Comparison of ENCODE assay signal across 1 cellular context in the genomic region with DNA sequence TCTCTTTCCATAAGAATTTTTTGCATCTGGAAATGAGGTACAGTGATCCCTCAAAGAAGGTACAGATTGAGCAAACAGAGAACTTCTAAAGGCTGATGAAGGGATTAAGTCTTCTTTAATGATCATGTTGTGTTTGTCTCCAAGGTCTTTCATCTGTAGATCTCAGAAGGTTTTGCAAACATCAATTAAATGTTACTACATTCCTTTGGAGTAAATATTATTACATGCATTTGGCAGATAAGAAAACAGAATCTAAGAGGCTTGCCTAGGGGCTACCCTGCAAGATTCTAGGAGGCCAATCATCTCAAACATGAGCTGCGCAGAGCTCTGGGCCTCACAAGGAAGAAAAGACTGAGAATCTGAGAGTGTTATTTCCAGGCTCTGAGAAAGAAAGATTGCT.
TF ChIP-seq lines count a peak whose summit lies in the region.

No MANE protein-coding gene starts in this region.

TF ChIP-seq in HepG2, 621 proteins besides CTCF, POLR2A, EP300 and RAD21 (continued from another document and continues in another):
- TF ChIP-seq, protein P1, sequence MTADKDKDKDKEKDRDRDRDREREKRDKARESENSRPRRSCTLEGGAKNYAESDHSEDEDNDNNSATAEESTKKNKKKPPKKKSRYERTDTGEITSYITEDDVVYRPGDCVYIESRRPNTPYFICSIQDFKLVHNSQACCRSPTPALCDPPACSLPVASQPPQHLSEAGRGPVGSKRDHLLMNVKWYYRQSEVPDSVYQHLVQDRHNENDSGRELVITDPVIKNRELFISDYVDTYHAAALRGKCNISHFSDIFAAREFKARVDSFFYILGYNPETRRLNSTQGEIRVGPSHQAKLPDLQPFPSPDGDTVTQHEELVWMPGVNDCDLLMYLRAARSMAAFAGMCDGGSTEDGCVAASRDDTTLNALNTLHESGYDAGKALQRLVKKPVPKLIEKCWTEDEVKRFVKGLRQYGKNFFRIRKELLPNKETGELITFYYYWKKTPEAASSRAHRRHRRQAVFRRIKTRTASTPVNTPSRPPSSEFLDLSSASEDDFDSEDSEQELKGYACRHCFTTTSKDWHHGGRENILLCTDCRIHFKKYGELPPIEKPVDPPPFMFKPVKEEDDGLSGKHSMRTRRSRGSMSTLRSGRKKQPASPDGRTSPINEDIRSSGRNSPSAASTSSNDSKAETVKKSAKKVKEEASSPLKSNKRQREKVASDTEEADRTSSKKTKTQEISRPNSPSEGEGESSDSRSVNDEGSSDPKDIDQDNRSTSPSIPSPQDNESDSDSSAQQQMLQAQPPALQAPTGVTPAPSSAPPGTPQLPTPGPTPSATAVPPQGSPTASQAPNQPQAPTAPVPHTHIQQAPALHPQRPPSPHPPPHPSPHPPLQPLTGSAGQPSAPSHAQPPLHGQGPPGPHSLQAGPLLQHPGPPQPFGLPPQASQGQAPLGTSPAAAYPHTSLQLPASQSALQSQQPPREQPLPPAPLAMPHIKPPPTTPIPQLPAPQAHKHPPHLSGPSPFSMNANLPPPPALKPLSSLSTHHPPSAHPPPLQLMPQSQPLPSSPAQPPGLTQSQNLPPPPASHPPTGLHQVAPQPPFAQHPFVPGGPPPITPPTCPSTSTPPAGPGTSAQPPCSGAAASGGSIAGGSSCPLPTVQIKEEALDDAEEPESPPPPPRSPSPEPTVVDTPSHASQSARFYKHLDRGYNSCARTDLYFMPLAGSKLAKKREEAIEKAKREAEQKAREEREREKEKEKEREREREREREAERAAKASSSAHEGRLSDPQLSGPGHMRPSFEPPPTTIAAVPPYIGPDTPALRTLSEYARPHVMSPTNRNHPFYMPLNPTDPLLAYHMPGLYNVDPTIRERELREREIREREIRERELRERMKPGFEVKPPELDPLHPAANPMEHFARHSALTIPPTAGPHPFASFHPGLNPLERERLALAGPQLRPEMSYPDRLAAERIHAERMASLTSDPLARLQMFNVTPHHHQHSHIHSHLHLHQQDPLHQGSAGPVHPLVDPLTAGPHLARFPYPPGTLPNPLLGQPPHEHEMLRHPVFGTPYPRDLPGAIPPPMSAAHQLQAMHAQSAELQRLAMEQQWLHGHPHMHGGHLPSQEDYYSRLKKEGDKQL (CRISPR knock-in tag; IDR thresholded peaks at IDR 0.05; ENCODE audit: low read depth) = peak; percentile 59; the same call in 1 of the 2 replicates
- peak; percentile 87 for TF ChIP-seq TCF7 (IDR thresholded peaks at IDR 0.05; ENCODE audit: low read depth)
- TF ChIP-seq, protein P2, sequence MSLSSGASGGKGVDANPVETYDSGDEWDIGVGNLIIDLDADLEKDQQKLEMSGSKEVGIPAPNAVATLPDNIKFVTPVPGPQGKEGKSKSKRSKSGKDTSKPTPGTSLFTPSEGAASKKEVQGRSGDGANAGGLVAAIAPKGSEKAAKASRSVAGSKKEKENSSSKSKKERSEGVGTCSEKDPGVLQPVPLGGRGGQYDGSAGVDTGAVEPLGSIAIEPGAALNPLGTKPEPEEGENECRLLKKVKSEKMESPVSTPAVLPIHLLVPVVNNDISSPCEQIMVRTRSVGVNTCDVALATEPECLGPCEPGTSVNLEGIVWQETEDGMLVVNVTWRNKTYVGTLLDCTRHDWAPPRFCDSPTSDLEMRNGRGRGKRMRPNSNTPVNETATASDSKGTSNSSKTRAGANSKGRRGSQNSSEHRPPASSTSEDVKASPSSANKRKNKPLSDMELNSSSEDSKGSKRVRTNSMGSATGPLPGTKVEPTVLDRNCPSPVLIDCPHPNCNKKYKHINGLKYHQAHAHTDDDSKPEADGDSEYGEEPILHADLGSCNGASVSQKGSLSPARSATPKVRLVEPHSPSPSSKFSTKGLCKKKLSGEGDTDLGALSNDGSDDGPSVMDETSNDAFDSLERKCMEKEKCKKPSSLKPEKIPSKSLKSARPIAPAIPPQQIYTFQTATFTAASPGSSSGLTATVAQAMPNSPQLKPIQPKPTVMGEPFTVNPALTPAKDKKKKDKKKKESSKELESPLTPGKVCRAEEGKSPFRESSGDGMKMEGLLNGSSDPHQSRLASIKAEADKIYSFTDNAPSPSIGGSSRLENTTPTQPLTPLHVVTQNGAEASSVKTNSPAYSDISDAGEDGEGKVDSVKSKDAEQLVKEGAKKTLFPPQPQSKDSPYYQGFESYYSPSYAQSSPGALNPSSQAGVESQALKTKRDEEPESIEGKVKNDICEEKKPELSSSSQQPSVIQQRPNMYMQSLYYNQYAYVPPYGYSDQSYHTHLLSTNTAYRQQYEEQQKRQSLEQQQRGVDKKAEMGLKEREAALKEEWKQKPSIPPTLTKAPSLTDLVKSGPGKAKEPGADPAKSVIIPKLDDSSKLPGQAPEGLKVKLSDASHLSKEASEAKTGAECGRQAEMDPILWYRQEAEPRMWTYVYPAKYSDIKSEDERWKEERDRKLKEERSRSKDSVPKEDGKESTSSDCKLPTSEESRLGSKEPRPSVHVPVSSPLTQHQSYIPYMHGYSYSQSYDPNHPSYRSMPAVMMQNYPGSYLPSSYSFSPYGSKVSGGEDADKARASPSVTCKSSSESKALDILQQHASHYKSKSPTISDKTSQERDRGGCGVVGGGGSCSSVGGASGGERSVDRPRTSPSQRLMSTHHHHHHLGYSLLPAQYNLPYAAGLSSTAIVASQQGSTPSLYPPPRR (CRISPR knock-in tag; IDR thresholded peaks at IDR 0.05; ENCODE audit: borderline replicate concordance) = peak; percentile 50; the same call in 1 of the 2 replicates
- no peak for TF ChIP-seq CREB1 (IDR thresholded peaks at IDR 0.05)
- TF ChIP-seq CREB1 (CRISPR knock-in tag; IDR thresholded peaks at IDR 0.05) = no peak
- 0 out of 2 replicates have a peak, but pooled peaks have one; percentile 20 for TF ChIP-seq ZBTB7B (CRISPR knock-in tag; IDR thresholded peaks at IDR 0.05)
- no peak for TF ChIP-seq HOXA3 (CRISPR knock-in tag; IDR thresholded peaks at IDR 0.05)
- no peak for TF ChIP-seq PLRG1 (conservative IDR thresholded peaks at IDR 0.05)
- TF ChIP-seq JUNB (CRISPR knock-in tag; IDR thresholded peaks at IDR 0.05; ENCODE audit: borderline replicate concordance) = no peak
- TF ChIP-seq GABPA (IDR thresholded peaks at IDR 0.05; ENCODE audit: low read depth, low read length) = no peak
- TF ChIP-seq GABPA (CRISPR knock-in tag; IDR thresholded peaks at IDR 0.05; ENCODE audit: low read depth) = no peak
- TF ChIP-seq, protein P3, sequence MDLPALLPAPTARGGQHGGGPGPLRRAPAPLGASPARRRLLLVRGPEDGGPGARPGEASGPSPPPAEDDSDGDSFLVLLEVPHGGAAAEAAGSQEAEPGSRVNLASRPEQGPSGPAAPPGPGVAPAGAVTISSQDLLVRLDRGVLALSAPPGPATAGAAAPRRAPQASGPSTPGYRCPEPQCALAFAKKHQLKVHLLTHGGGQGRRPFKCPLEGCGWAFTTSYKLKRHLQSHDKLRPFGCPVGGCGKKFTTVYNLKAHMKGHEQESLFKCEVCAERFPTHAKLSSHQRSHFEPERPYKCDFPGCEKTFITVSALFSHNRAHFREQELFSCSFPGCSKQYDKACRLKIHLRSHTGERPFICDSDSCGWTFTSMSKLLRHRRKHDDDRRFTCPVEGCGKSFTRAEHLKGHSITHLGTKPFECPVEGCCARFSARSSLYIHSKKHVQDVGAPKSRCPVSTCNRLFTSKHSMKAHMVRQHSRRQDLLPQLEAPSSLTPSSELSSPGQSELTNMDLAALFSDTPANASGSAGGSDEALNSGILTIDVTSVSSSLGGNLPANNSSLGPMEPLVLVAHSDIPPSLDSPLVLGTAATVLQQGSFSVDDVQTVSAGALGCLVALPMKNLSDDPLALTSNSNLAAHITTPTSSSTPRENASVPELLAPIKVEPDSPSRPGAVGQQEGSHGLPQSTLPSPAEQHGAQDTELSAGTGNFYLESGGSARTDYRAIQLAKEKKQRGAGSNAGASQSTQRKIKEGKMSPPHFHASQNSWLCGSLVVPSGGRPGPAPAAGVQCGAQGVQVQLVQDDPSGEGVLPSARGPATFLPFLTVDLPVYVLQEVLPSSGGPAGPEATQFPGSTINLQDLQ (CRISPR knock-in tag; IDR thresholded peaks at IDR 0.05) = no peak
- TF ChIP-seq ZNF558 (CRISPR knock-in tag; IDR thresholded peaks at IDR 0.05; ENCODE audit: borderline replicate concordance) = no peak
- TF ChIP-seq NFYC (CRISPR knock-in tag; IDR thresholded peaks at IDR 0.05) = no peak
- TF ChIP-seq, protein P4, sequence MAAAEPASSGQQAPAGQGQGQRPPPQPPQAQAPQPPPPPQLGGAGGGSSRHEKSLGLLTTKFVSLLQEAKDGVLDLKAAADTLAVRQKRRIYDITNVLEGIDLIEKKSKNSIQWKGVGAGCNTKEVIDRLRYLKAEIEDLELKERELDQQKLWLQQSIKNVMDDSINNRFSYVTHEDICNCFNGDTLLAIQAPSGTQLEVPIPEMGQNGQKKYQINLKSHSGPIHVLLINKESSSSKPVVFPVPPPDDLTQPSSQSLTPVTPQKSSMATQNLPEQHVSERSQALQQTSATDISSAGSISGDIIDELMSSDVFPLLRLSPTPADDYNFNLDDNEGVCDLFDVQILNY (CRISPR knock-in tag; conservative IDR thresholded peaks at IDR 0.05) = no peak
- TF ChIP-seq NFYB (CRISPR knock-in tag; IDR thresholded peaks at IDR 0.05) = no peak
- no peak for TF ChIP-seq ZNF550 (CRISPR knock-in tag; IDR thresholded peaks at IDR 0.05; ENCODE audit: borderline replicate concordance)
- TF ChIP-seq ZNF234 (CRISPR knock-in tag; conservative IDR thresholded peaks at IDR 0.05) = no peak
- TF ChIP-seq, protein P5, sequence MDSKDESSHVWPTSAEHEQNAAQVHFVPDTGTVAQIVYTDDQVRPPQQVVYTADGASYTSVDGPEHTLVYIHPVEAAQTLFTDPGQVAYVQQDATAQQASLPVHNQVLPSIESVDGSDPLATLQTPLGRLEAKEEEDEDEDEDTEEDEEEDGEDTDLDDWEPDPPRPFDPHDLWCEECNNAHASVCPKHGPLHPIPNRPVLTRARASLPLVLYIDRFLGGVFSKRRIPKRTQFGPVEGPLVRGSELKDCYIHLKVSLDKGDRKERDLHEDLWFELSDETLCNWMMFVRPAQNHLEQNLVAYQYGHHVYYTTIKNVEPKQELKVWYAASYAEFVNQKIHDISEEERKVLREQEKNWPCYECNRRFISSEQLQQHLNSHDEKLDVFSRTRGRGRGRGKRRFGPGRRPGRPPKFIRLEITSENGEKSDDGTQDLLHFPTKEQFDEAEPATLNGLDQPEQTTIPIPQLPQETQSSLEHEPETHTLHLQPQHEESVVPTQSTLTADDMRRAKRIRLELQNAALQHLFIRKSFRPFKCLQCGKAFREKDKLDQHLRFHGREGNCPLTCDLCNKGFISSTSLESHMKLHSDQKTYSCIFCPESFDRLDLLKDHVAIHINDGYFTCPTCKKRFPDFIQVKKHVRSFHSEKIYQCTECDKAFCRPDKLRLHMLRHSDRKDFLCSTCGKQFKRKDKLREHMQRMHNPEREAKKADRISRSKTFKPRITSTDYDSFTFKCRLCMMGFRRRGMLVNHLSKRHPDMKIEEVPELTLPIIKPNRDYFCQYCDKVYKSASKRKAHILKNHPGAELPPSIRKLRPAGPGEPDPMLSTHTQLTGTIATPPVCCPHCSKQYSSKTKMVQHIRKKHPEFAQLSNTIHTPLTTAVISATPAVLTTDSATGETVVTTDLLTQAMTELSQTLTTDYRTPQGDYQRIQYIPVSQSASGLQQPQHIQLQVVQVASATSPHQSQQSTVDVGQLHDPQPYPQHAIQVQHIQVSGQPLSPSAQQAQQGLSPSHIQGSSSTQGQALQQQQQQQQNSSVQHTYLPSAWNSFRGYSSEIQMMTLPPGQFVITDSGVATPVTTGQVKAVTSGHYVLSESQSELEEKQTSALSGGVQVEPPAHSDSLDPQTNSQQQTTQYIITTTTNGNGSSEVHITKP (CRISPR knock-in tag; IDR thresholded peaks at IDR 0.05; ENCODE audit: low read depth) = no peak
- no peak for TF ChIP-seq TRIM24 (CRISPR knock-in tag; IDR thresholded peaks at IDR 0.05)
- no peak for TF ChIP-seq ZNF264 (CRISPR knock-in tag; IDR thresholded peaks at IDR 0.05)
- no peak for TF ChIP-seq ZNF589 (CRISPR knock-in tag; conservative IDR thresholded peaks at IDR 0.05)
- no peak for TF ChIP-seq FOXA1 (IDR thresholded peaks at IDR 0.05)
- peak; percentile 64 for TF ChIP-seq FOXA1 (CRISPR knock-in tag; IDR thresholded peaks at IDR 0.05)
- TF ChIP-seq, protein P6, sequence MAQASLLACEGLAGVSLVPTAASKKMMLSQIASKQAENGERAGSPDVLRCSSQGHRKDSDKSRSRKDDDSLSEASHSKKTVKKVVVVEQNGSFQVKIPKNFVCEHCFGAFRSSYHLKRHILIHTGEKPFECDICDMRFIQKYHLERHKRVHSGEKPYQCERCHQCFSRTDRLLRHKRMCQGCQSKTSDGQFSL (CRISPR knock-in tag; IDR thresholded peaks at IDR 0.05) = no peak
- TF ChIP-seq CEBPG (CRISPR knock-in tag; IDR thresholded peaks at IDR 0.05) = peak; percentile 49; the same call in 1 of the 2 replicates
- TF ChIP-seq, protein P7, sequence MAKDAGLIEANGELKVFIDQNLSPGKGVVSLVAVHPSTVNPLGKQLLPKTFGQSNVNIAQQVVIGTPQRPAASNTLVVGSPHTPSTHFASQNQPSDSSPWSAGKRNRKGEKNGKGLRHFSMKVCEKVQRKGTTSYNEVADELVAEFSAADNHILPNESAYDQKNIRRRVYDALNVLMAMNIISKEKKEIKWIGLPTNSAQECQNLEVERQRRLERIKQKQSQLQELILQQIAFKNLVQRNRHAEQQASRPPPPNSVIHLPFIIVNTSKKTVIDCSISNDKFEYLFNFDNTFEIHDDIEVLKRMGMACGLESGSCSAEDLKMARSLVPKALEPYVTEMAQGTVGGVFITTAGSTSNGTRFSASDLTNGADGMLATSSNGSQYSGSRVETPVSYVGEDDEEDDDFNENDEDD (CRISPR knock-in tag; IDR thresholded peaks at IDR 0.05; ENCODE audit: borderline replicate concordance) = no peak
- TF ChIP-seq NFIC (IDR thresholded peaks at IDR 0.05; ENCODE audit: low read length) = peak; percentile 66
- TF ChIP-seq, protein P8, sequence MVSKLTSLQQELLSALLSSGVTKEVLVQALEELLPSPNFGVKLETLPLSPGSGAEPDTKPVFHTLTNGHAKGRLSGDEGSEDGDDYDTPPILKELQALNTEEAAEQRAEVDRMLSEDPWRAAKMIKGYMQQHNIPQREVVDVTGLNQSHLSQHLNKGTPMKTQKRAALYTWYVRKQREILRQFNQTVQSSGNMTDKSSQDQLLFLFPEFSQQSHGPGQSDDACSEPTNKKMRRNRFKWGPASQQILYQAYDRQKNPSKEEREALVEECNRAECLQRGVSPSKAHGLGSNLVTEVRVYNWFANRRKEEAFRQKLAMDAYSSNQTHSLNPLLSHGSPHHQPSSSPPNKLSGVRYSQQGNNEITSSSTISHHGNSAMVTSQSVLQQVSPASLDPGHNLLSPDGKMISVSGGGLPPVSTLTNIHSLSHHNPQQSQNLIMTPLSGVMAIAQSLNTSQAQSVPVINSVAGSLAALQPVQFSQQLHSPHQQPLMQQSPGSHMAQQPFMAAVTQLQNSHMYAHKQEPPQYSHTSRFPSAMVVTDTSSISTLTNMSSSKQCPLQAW (CRISPR knock-in tag; IDR thresholded peaks at IDR 0.05) = no peak
- TF ChIP-seq ZNF619 (CRISPR knock-in tag; IDR thresholded peaks at IDR 0.05) = no peak
- TF ChIP-seq AHR (CRISPR knock-in tag; IDR thresholded peaks at IDR 0.05) = no peak
